In the genomic region with DNA sequence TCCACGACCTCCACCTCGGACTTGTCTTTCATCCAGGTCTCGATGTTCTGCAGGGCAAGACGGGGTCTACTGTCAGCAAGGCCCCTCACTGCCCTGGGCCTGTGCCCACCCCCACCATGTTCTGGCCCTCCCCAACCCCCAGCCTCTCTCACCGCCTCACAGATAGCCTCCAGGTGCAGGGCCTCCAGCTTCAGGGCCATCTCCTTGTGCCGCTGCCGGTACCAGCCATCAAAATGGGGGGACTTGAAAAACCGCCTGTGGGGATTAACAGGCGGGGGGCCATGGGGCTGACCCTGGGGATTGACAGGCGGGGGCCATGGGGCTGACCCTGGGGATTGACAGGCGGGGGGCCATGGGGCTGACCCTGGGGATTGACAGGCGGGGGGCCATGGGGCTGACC, we compare ENCODE assay signal across 8 cellular contexts.
"Had no signal": no experiment of that assay in that cellular context is flagged by ENCODE, and none has a peak within 500 bp of the region (broad histone marks: within the 10 kb centered on the region; RNA-seq: fewer than 3 reads in every experiment).

No MANE protein-coding gene starts in this region.

- H3K4me3 Mint-ChIP-seq: GM23338, HFFc6, IgD-negative memory B cell had no signal

- H3K4me2 ChIP-seq: GM23338 had no signal

- H2AFZ ChIP-seq: GM23338 had no signal

- H3K36me3 Mint-ChIP-seq: IgD-negative memory B cell had no signal

- H3K4me3 ChIP-seq: GM23338, HAP-1 had no signal

- ATAC-seq: GM23338, HCT116, HepG2 had no signal

- FAIRE-seq: HepG2 had no signal

- H3K9me3 Mint-ChIP-seq: GM23338, HFFc6, IgD-negative memory B cell had no signal

- H3K27ac ChIP-seq: HL-60 had no signal

- H3K9me3 ChIP-seq: HAP-1 had no signal

- H3K27ac Mint-ChIP-seq: GM23338, HFFc6, IgD-negative memory B cell had no signal

- H3K4me1 ChIP-seq: HAP-1 had no signal

- H3K36me3 ChIP-seq: HAP-1 had no signal

- DNase-seq: HFFc6, KBM-7 had no signal
